ENCODE assay signal across 31 cellular contexts in genomic region chr3:42827023-42827422, GRCh38. TPM values are rescaled to one million over a fixed set of nuclear protein-coding genes. Genes with fewer than 3 reads are reported as not detected.
"Had no signal": no experiment of that assay in that cellular context is flagged by ENCODE, and none has a peak within 500 bp of the region (broad histone marks: within the 10 kb centered on the region; RNA-seq: fewer than 3 reads in every experiment).

No MANE protein-coding gene starts in this region.

- H3K9ac ChIP-seq: SK-N-SH had no signal

- DNase-seq: activated CD4-positive, alpha-beta memory T cell treated with anti-CD3 and anti-CD28 coated beads, Interleukin-2, amount 10 ng/mL, durations not matched to agents 7 days and 5 days; activated CD4-positive, alpha-beta T cell treated with anti-CD3 and anti-CD28 coated beads for 36 hours; activated CD4-positive, alpha-beta T cell treated with anti-CD3 and anti-CD28 coated beads, Interleukin-2, amount 50 U/mL, for 1 hour; activated gamma-delta T cell treated with Interleukin-2 at 50 U/mL for 16 hours; activated naive CD4-positive, alpha-beta T cell treated with anti-CD3 and anti-CD28 coated beads, Interleukin-2, amount 10 ng/mL, durations not matched to agents 7 days and 5 days; activated naive CD8-positive, alpha-beta T cell treated with anti-CD3 and anti-CD28 coated beads for 36 hours; activated T-cell treated with anti-CD3 and anti-CD28 coated beads for 4 hours; activated T-cell treated with anti-CD3 and anti-CD28 coated beads, Interleukin-2, amount 50 U/mL, for 48 hours; IMR-90; Kasumi-1; KBM-7; NCI-H1048; NCI-H146; NCI-H187 treated with DMSO at 0.1 percent for 48 hours; NCI-H2081 treated with DMSO at 0.1 percent for 48 hours; NCI-H2171; NCI-H2227 treated with DMSO at 0.1 percent for 48 hours; NCI-H526; NCI-H774; Peyer's patch; Right ventricle myocardium superior; SJCRH30; SK-N-SH; T-helper 1 cell; WERI-Rb-1 had no signal

- H3K4me1 ChIP-seq: SJCRH30 had no signal

- H3K9me3 ChIP-seq: Peyer's patch, SJCRH30, SK-N-SH had no signal

- H3K4me2 ChIP-seq: SK-N-SH had no signal

- H3K36me3 ChIP-seq: Peyer's patch, SJCRH30, WERI-Rb-1 had no signal

- H3K27ac ChIP-seq: RWPE1, SJCRH30, WERI-Rb-1 had no signal

- ATAC-seq: activated CD4-positive, alpha-beta T cell treated with anti-CD3 and anti-CD28 coated beads for 36 hours had no signal

- H3K27me3 ChIP-seq: Peyer's patch, SJCRH30 had no signal

- H3K4me3 ChIP-seq: Peyer's patch, SJCRH30 had no signal

- H3K9me2 ChIP-seq: SK-N-SH had no signal

RNA-seq across cellular contexts. Expression of gene ACKR2, which starts 17.8 kb away (rescaled TPM):
- total RNA-seq: IMR-90, NCI-H460, SJCRH30 had no signal

RNA-seq across cellular contexts. Expression of gene CYP8B1, which starts 48.7 kb away (rescaled TPM):
- total RNA-seq: activated CD4-positive, alpha-beta memory T cell treated with anti-CD3 and anti-CD28 coated beads, Interleukin-2, amount 10 ng/mL, durations not matched to agents 7 days and 5 days; activated CD4-positive, alpha-beta T cell treated with anti-CD3 and anti-CD28 coated beads for 36 hours; activated CD8-positive, alpha-beta memory T cell treated with anti-CD3 and anti-CD28 coated beads for 36 hours; activated naive CD8-positive, alpha-beta T cell treated with anti-CD3 and anti-CD28 coated beads for 36 hours; activated T-helper 2 cell treated with anti-CD3 and anti-CD28 coated beads, Interferon-gamma antibody, Interleukin-2, Interleukin-4, amounts not matched to agents 10 μg/mL and 5 μg/mL and 100 μg/mL, durations not matched to agents 14 hours and 24 hours and 36 hours; IMR-90; NCI-H460; OCI-LY7; Peyer's patch; Right ventricle myocardium superior; SJCRH30; T-helper 2 cell treated with Interferon-gamma antibody and Interleukin-4, amounts not matched to agents 100 ng/mL and 5 ng/mL, for 36 hours had no signal
- polyA plus RNA-seq: IMR-90, SK-N-SH had no signal

RNA-seq across cellular contexts. Expression of gene CCDC13, which starts 54.0 kb away (rescaled TPM):
- total RNA-seq: activated T-helper 2 cell treated with anti-CD3 and anti-CD28 coated beads, Interferon-gamma antibody, Interleukin-2, Interleukin-4, amounts not matched to agents 10 μg/mL and 5 μg/mL and 100 μg/mL, durations not matched to agents 14 hours and 24 hours and 36 hours had no signal
